Comparison of ENCODE assay signal across 9 cellular contexts in genomic region chr11:72102162-72102561, GRCh38. TPM values are rescaled to one million over a fixed set of nuclear protein-coding genes. Genes with fewer than 3 reads are reported as not detected.
DNase-seq lines count a peak whose midpoint lies in the region; ATAC-seq, FAIRE-seq and TF ChIP-seq lines count a peak whose summit lies in the region.
"Had no signal": no experiment of that assay in that cellular context is flagged by ENCODE, and none has a peak within 500 bp of the region (broad histone marks: within the 10 kb centered on the region; RNA-seq: fewer than 3 reads in every experiment).

No MANE protein-coding gene starts in this region.

- POLR2A ChIA-PET in HEK293 (lab: Yijun Ruan, JAX) = interaction anchor here (1.0 to 1.5 kb wide), 2 partner anchors 10 to 11 kb away, joined by 3 to 4 read pairs; partner anchors contain the start of gene ANAPC15

- peak overlapping the region; percentile 87 for H3K4me3 ChIP-seq in HEK293 (ENCODE audit: low read depth, low read length)
- peak overlapping the region; percentile 79 to 93 for H3K4me3 ChIP-seq in small intestine (ENCODE audit: low read depth in 1 of 2, low read length in 2 of 2)

- peaks cover 0 to 53% of the 10 kb centered on the region in 2 experiments; a peak in 1 of 3 replicates for H3K36me3 ChIP-seq in HEK293 (ENCODE audit: control insufficient read depth in 2 of 2, insufficient read depth in 1 of 2, low read length in 2 of 2)
- peaks cover 11 to 17% of the 10 kb centered on the region in 2 donors for H3K36me3 ChIP-seq in small intestine (ENCODE audit: control insufficient read depth in 2 of 2, insufficient read depth in 2 of 2, low read length in 2 of 2)

- WGBS in small intestine, 3 donors = 20 to 42% (median 28%) methylated on average over 4 of the region's 4 CpGs

- no peak for ATAC-seq in foreskin keratinocyte
- no peak for ATAC-seq in sciatic nerve

- intact Hi-C loops in sciatic nerve (cut with DNase I) = no loop called here

- H3K9me3 ChIP-seq in HEK293 (ENCODE audit: control insufficient read depth, insufficient read depth, low read depth, low read length) = no peaks in the 10 kb centered on the region
- H3K9me3 ChIP-seq in small intestine (ENCODE audit: control insufficient read depth, low read depth) = no peaks in the 10 kb centered on the region

- H3K4me1 ChIP-seq in HEK293 (ENCODE audit: control insufficient read depth, insufficient read depth, low read length) (no peaks in the 10 kb centered on the region), foreskin keratinocyte (peaks cover 7% of the 10 kb centered on the region), small intestine (ENCODE audit: control insufficient read depth in 2 of 2, insufficient read depth in 1 of 2, low read depth in 1 of 2, low read length in 1 of 2) (peaks cover 3 to 4% of the 10 kb centered on the region in 2 donors)

- DNase-seq in foreskin keratinocyte = no peak
- no peak for DNase-seq in small intestine
- DNase-seq in GM19238 (ENCODE audit: insufficient read length, low spot score) = no peak
- DNase-seq in sciatic nerve (ENCODE audit: low spot score) = no peak
- DNase-seq in Ammon's horn (ENCODE audit: low spot score) = no peak
- DNase-seq in activated CD8-positive, alpha-beta memory T cell treated with anti-CD3 and anti-CD28 coated beads for 24 hours = no peak

- CTCF ChIA-PET in HEK293 (lab: Yijun Ruan, JAX) = interaction anchor here (0.5 to 3.2 kb wide), 7 partner anchors 10 to 345 kb away, joined by 3 to 18 read pairs (median 6); no protein-coding TSS in a partner anchor

- H3K27me3 ChIP-seq in foreskin keratinocyte (no peaks in the 10 kb centered on the region), small intestine (ENCODE audit: control insufficient read depth in 2 of 2, insufficient read depth in 2 of 2, low read length in 2 of 2) (no peaks in the 10 kb centered on the region)

- no peak for FAIRE-seq in small intestine (lab: Jason Lieb, UNC)

- TF ChIP-seq CTCF in HEK293 (tag by site-specific recombination; IDR thresholded peaks at IDR 0.05) (no peak), VCaP (conservative IDR thresholded peaks at IDR 0.05) (no peak), foreskin keratinocyte (conservative IDR thresholded peaks at IDR 0.05) (no peak)

- H3K27ac ChIP-seq in HEK293 (ENCODE audit: extremely low read depth, low read depth, low read length) = peak overlapping the region; percentile 75; the same call in 1 of the 2 replicates
- H3K27ac ChIP-seq in VCaP = peak overlapping the region; percentile 98
- peak overlapping the region; percentile 91 for H3K27ac ChIP-seq in foreskin keratinocyte
- H3K27ac ChIP-seq in small intestine (ENCODE audit: low read depth in 1 of 2, low read length in 1 of 2) = peak overlapping the region; percentile 80 to 91

TF ChIP-seq in HEK293, 187 proteins besides CTCF, POLR2A, EP300 and RAD21:
- TF ChIP-seq ZNF24 (tag by site-specific recombination; IDR thresholded peaks at IDR 0.05) (no peak), SCRT2 (tag by site-specific recombination; IDR thresholded peaks at IDR 0.05) (no peak), SALL2 (tag by site-specific recombination; IDR thresholded peaks at IDR 0.05; ENCODE audit: borderline replicate concordance) (no peak), ZNF302 (tag by site-specific recombination; IDR thresholded peaks at IDR 0.05; ENCODE audit: low read depth) (no peak), ZNF416 (tag by site-specific recombination; IDR thresholded peaks at IDR 0.05) (no peak), ZNF776 (tag by site-specific recombination; IDR thresholded peaks at IDR 0.05; ENCODE audit: borderline replicate concordance) (no peak), ZNF521 (tag by site-specific recombination; IDR thresholded peaks at IDR 0.05) (no peak), MYNN (tag by site-specific recombination; IDR thresholded peaks at IDR 0.05; ENCODE audit: borderline replicate concordance) (no peak), ZBTB48 (tag by site-specific recombination; IDR thresholded peaks at IDR 0.05) (no peak)

RNA-seq across cellular contexts. Expression of gene LAMTOR1, which starts 0.9 kb away (rescaled TPM):
- total RNA-seq in foreskin keratinocyte (140 and 151 TPM in 2 replicates), sciatic nerve (70.8 TPM)
- polyA plus RNA-seq in foreskin keratinocyte (207 and 209 TPM in 2 replicates), small intestine (100 to 1,000 TPM; 118 to 149 (median 120) TPM)

RNA-seq across cellular contexts. Expression of gene TOMT, which starts 3.6 kb away (rescaled TPM):
- not detected in 2 replicates for total RNA-seq in foreskin keratinocyte
- polyA plus RNA-seq in foreskin keratinocyte = not detected in 2 replicates
- polyA plus RNA-seq in small intestine = not detected
- not detected for total RNA-seq in sciatic nerve
- total RNA-seq: omental fat pad had no signal

RNA-seq across cellular contexts. Expression of gene ANAPC15, which starts 10.3 kb away (rescaled TPM):
- total RNA-seq in foreskin keratinocyte (82.7 and 93.2 TPM in 2 replicates), sciatic nerve (21.4 TPM)
- polyA plus RNA-seq in foreskin keratinocyte (105 and 120 TPM in 2 replicates), small intestine (10 to 100 TPM; 62.7 to 83.0 (median 68.7) TPM)

RNA-seq across cellular contexts. Expression of gene LRRC51, which starts 21.5 kb away (rescaled TPM):
- total RNA-seq in foreskin keratinocyte = 6.3 and 6.4 TPM in 2 replicates
- polyA plus RNA-seq in foreskin keratinocyte = 6.4 and 8.0 TPM in 2 replicates
- 1 to 10 TPM; 3.8 to 5.9 (median 5.3) TPM for polyA plus RNA-seq in small intestine
- total RNA-seq in sciatic nerve = 8.7 TPM

RNA-seq across cellular contexts. Expression of gene NUMA1, which starts 21.8 kb away (rescaled TPM):
- total RNA-seq in foreskin keratinocyte = 97.7 and 101 TPM in 2 replicates
- 58.6 and 59.2 TPM in 2 replicates for polyA plus RNA-seq in foreskin keratinocyte
- polyA plus RNA-seq in small intestine = 100 to 1,000 TPM in 2 of 3 donors, 10 to 100 TPM in 1; 68.1 to 121 (median 117) TPM
- 241 TPM for total RNA-seq in sciatic nerve
